In genomic region chr11:76897233-76897632, GRCh38 we compare ENCODE assay signal across 9 cellular contexts.
"Had no signal": no experiment of that assay in that cellular context is flagged by ENCODE, and none has a peak within 500 bp of the region (broad histone marks: within the 10 kb centered on the region; RNA-seq: fewer than 3 reads in every experiment).

No MANE protein-coding gene starts in this region.

- FAIRE-seq: HTR-8/SVneo, K562 had no signal

- DNase-seq: GM23248, GOT3, H7, HFFc6, IMR-90, KG1 had no signal

- ATAC-seq: HCT116, K562 had no signal
